ENCODE assay signal across 1 cellular context in the genomic region with DNA sequence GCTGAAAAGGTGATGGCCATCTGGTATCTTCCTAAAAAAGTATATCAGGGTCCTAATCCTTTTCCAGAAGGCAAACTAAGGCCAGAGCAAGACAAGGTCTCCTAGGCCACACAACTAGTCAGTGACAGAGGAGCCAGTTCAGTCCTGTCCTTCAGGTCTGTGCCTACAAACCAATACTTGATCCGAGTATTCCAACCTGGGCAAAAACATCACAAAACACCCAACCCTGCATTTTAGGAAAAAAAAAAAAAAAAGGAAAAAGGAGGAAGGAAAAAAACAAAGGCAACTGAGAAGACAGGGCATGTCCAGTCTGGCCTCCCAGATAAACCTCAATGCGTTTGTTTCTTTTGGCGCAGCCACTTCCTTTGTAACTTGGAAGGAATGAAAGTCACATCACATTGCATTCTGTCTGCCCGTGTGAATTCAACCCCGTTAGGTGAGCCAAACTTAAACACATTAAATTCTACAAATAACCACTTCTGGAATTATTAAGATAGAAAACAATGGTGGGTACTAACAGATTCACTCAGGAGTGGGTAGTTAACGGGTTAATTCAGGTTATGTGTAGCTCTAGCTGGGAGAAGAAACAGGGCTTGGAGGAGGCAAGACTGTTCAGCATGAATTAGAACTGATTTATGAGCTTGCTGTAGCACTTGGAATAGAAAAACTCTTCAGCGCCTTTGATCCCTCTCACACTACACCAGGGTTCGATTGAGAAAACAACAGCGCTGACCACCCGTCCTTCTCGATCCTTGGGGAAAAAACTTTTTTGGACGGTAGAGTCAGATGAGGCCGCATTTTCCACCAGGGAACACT.
TF ChIP-seq lines count a peak whose summit lies in the region.

No MANE protein-coding gene starts in this region.

TF ChIP-seq in HEK293, 187 proteins besides CTCF, POLR2A, EP300 and RAD21 (continued from another document):
- TF ChIP-seq GLIS1 (tag by site-specific recombination; IDR thresholded peaks at IDR 0.05) (no peak), ZNF777 (tag by site-specific recombination; IDR thresholded peaks at IDR 0.05; ENCODE audit: borderline replicate concordance) (no peak)
